In the genomic region with DNA sequence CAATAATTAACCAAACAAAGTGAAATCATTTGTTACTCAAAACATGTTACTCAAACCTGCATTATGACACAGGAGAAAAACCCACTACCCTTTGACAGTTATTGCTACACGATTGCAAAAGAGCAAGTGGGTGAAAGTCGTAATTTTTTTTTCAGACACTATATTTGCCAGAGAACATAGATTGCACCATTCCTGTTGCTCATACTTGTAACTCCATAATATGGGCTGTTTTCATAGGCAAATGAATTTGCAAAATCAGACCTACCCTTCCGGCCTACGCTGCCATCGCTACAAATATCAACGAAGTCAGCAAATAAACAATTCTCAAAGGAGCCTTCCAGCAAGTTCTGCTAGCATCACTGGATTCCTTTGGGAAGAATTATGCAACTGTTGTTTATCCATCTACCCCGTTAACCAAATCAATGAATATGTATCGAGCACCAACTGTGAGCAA, we compare ENCODE assay signal across 13 cellular contexts.
DNase-seq lines count a peak whose midpoint lies in the region; ATAC-seq and TF ChIP-seq lines count a peak whose summit lies in the region.
"Had no signal": no experiment of that assay in that cellular context is flagged by ENCODE, and none has a peak within 500 bp of the region (broad histone marks: within the 10 kb centered on the region; RNA-seq: fewer than 3 reads in every experiment).

No MANE protein-coding gene starts in this region.

- no peak overlapping the region for H3K4me2 ChIP-seq in trophoblast cell (ENCODE audit: low read length)

- H3K9me3 Mint-ChIP-seq in endodermal cell: no peaks in the 10 kb centered on the region
- H3K9me3 Mint-ChIP-seq in stimulated activated naive CD8-positive, alpha-beta T cell treated with anti-CD3 and anti-CD28 coated beads, Interleukin-15, amount 100 ng/mL, for 72 hours: no peaks in the 10 kb centered on the region
- H3K9me3 Mint-ChIP-seq: activated naive CD8-positive, alpha-beta T cell treated with anti-CD3 and anti-CD28 coated beads, Interleukin-2, amount 50 U/mL, for 24 hours had no signal

- peaks cover under 1% of the 10 kb centered on the region for H3K4me1 Mint-ChIP-seq in endodermal cell
- H3K4me1 Mint-ChIP-seq in stimulated activated naive CD8-positive, alpha-beta T cell treated with anti-CD3 and anti-CD28 coated beads, Interleukin-15, amount 100 ng/mL, for 72 hours: no peaks in the 10 kb centered on the region
- H3K4me1 Mint-ChIP-seq: activated naive CD8-positive, alpha-beta T cell treated with anti-CD3 and anti-CD28 coated beads, Interleukin-2, amount 50 U/mL, for 24 hours had no signal

- H3K9ac ChIP-seq in endodermal cell (ENCODE audit: extremely low read depth, low read length, poor library complexity, severe bottlenecking) (no peak overlapping the region), trophoblast cell (ENCODE audit: low read length) (no peak overlapping the region)

- no peaks in the 10 kb centered on the region for H3K79me1 ChIP-seq in trophoblast cell (ENCODE audit: low read length)

- no peak for TF ChIP-seq CTCF in endodermal cell (conservative IDR thresholded peaks at IDR 0.05)

- no peak overlapping the region for H3K4me3 Mint-ChIP-seq in endodermal cell
- H3K4me3 Mint-ChIP-seq in stimulated activated naive CD8-positive, alpha-beta T cell treated with anti-CD3 and anti-CD28 coated beads, Interleukin-15, amount 100 ng/mL, for 72 hours: no peak overlapping the region
- H3K4me3 Mint-ChIP-seq: activated naive CD8-positive, alpha-beta T cell treated with anti-CD3 and anti-CD28 coated beads, Interleukin-2, amount 50 U/mL, for 24 hours had no signal

- H2AK5ac ChIP-seq in trophoblast cell (ENCODE audit: low read length): no peak overlapping the region

- no peaks in the 10 kb centered on the region for H3K4me1 ChIP-seq in endodermal cell (ENCODE audit: control insufficient read depth, insufficient read depth, low read length)
- H3K4me1 ChIP-seq in trophoblast cell (ENCODE audit: control insufficient read depth in 1 of 2, insufficient read depth in 2 of 2, low read length in 2 of 2): peaks cover 3 to 6% of the 10 kb centered on the region in 2 experiments

- DNase-seq in EH (ENCODE audit: low read depth): peak; percentile 23
- DNase-seq in NOMO-1 treated with DMSO at 0.1 percent for 48 hours (lab: John Stamatoyannopoulos, UW; ENCODE audit: unreplicated experiment): peak; percentile 98
- no peak for DNase-seq in endodermal cell
- DNase-seq in trophoblast cell: peak; percentile 22 to 52
- no peak for DNase-seq in SHP77 treated with DMSO at 0.1 percent for 48 hours (lab: John Stamatoyannopoulos, UW)
- no peak for DNase-seq in HUDEP-2 (lab: John Stamatoyannopoulos, UW; ENCODE audit: unreplicated experiment in 76 of 76)
- no peak for DNase-seq in stimulated activated naive CD8-positive, alpha-beta T cell treated with anti-CD3 and anti-CD28 coated beads, Interleukin-15, amount 100 ng/mL, for 72 hours
- no peak for DNase-seq in COR-L47 (lab: John Stamatoyannopoulos, UW)
- DNase-seq: activated naive CD8-positive, alpha-beta T cell treated with anti-CD3 and anti-CD28 coated beads, Interleukin-2, amount 50 U/mL, for 24 hours; activated T-cell treated with anti-CD3 and anti-CD28 coated beads for 4 hours; DMS79; NCI-H2171 had no signal

- no peaks in the 10 kb centered on the region for H3K79me2 ChIP-seq in trophoblast cell (ENCODE audit: control insufficient read depth, insufficient read depth, low read length, poor library complexity)

- H4K8ac ChIP-seq in trophoblast cell (ENCODE audit: low read depth, low read length): no peak overlapping the region

- H3K4me3 ChIP-seq in endodermal cell (ENCODE audit: low read length) (no peak overlapping the region), trophoblast cell (ENCODE audit: low read depth, low read length) (no peak overlapping the region)
- H3K4me3 ChIP-seq: esophagus muscularis mucosa had no signal

- no peak overlapping the region for H3K23ac ChIP-seq in trophoblast cell (ENCODE audit: low read length)

- H2BK5ac ChIP-seq in trophoblast cell (ENCODE audit: low read depth, low read length, poor library complexity): no peak overlapping the region

- no peak overlapping the region for H3K14ac ChIP-seq in trophoblast cell (ENCODE audit: low read length)

- no peak overlapping the region for H2AFZ ChIP-seq in trophoblast cell (ENCODE audit: insufficient read depth, low read length, poor library complexity)

- H2BK12ac ChIP-seq in trophoblast cell (ENCODE audit: low read length): no peak overlapping the region

- H3K27ac ChIP-seq in endodermal cell (ENCODE audit: low read depth, low read length) (peak overlapping the region; percentile 3), trophoblast cell (ENCODE audit: low read depth, low read length) (no peak overlapping the region)
- H3K27ac ChIP-seq: esophagus muscularis mucosa had no signal

- H3K36me3 Mint-ChIP-seq in endodermal cell (ENCODE audit: low read depth): no peaks in the 10 kb centered on the region

- WGBS in endodermal cell (ENCODE audit: insufficient coverage in 1 of 2, insufficient read length in 1 of 2), 2 experiments: 92 to 96% methylated on average over 8 of the region's 8 CpGs
- WGBS in trophoblast cell (ENCODE audit: extremely low coverage, insufficient coverage, insufficient read length): no CpG with 5 or more reads among the region's 8 CpGs

- H3K27me3 ChIP-seq in endodermal cell (ENCODE audit: control insufficient read depth, insufficient read depth, low read length, poor library complexity, severe bottlenecking): peaks cover 5% of the 10 kb centered on the region
- H3K27me3 ChIP-seq in trophoblast cell (ENCODE audit: insufficient read depth, low read length): no peaks in the 10 kb centered on the region
- H3K27me3 ChIP-seq: esophagus muscularis mucosa had no signal

- H3K4ac ChIP-seq in trophoblast cell (ENCODE audit: low read depth, low read length): no peak overlapping the region

- ATAC-seq in stimulated activated naive CD8-positive, alpha-beta T cell treated with anti-CD3 and anti-CD28 coated beads, Interleukin-15, amount 100 ng/mL, for 72 hours: no peak
- ATAC-seq: activated naive CD8-positive, alpha-beta T cell treated with anti-CD3 and anti-CD28 coated beads, Interleukin-2, amount 50 U/mL, for 24 hours had no signal

- H3K9me3 ChIP-seq in endodermal cell (ENCODE audit: control insufficient read depth, low read length) (no peaks in the 10 kb centered on the region), trophoblast cell (ENCODE audit: insufficient read depth, low read depth, low read length) (no peaks in the 10 kb centered on the region)
- H3K9me3 ChIP-seq: esophagus muscularis mucosa had no signal

- H3K36me3 ChIP-seq in endodermal cell (ENCODE audit: control insufficient read depth, insufficient read depth, low read length) (no peaks in the 10 kb centered on the region), trophoblast cell (ENCODE audit: control insufficient read depth in 1 of 2, insufficient read depth in 2 of 2, low read length in 2 of 2) (no peaks in the 10 kb centered on the region)
- H3K36me3 ChIP-seq: esophagus muscularis mucosa had no signal

- no peak overlapping the region for H4K12ac ChIP-seq in trophoblast cell (ENCODE audit: low read depth, low read length)

- H4K91ac ChIP-seq in trophoblast cell (ENCODE audit: low read depth, low read length): no peak overlapping the region

- no peak overlapping the region for H2BK120ac ChIP-seq in trophoblast cell (ENCODE audit: insufficient read depth, low read length, poor library complexity)

- no peaks in the 10 kb centered on the region for H3K27me3 Mint-ChIP-seq in endodermal cell (ENCODE audit: insufficient read depth)
- peaks cover 23% of the 10 kb centered on the region for H3K27me3 Mint-ChIP-seq in stimulated activated naive CD8-positive, alpha-beta T cell treated with anti-CD3 and anti-CD28 coated beads, Interleukin-15, amount 100 ng/mL, for 72 hours

- no peak overlapping the region for H3K18ac ChIP-seq in trophoblast cell (ENCODE audit: low read length)

- H3K27ac Mint-ChIP-seq in endodermal cell: no peak overlapping the region
- no peak overlapping the region for H3K27ac Mint-ChIP-seq in stimulated activated naive CD8-positive, alpha-beta T cell treated with anti-CD3 and anti-CD28 coated beads, Interleukin-15, amount 100 ng/mL, for 72 hours
- H3K27ac Mint-ChIP-seq: activated naive CD8-positive, alpha-beta T cell treated with anti-CD3 and anti-CD28 coated beads, Interleukin-2, amount 50 U/mL, for 24 hours had no signal

Comparison
In these comparisons a context has a peak if more than half of its experiments do, and no peak if none do; other contexts are left out.
1. DNase-seq: peak in EH (single experiment), NOMO-1 treated with DMSO at 0.1 percent for 48 hours (single experiment) and trophoblast cell (2 of 2); none in endodermal cell (single experiment), SHP77 treated with DMSO at 0.1 percent for 48 hours (single experiment), HUDEP-2 (0 of 76), stimulated activated naive CD8-positive, alpha-beta T cell treated with anti-CD3 and anti-CD28 coated beads, Interleukin-15, amount 100 ng/mL, for 72 hours (0 of 2) and COR-L47 (single experiment).